ENCODE assay signal across 24 cellular contexts in genomic region chr20:59794555-59794954, GRCh38.
"Had no signal": no experiment of that assay in that cellular context is flagged by ENCODE, and none has a peak within 500 bp of the region (broad histone marks: within the 10 kb centered on the region; RNA-seq: fewer than 3 reads in every experiment).

No MANE protein-coding gene starts in this region.

- ATAC-seq: activated T-cell treated with anti-CD3 and anti-CD28 coated beads, Interleukin-2, amount 50 U/mL, for 4 hours; activated T-helper 17 cell treated with anti-CD3 and anti-CD28 coated beads, Interleukin-2, amount 50 U/mL, for 72 hours; body of pancreas; effector memory CD8-positive, alpha-beta T cell had no signal

- H3K9me3 ChIP-seq: body of pancreas had no signal

- H3K4me3 ChIP-seq: body of pancreas, esophagus squamous epithelium had no signal

- H3K4me1 ChIP-seq: body of pancreas, esophagus squamous epithelium had no signal

- DNase-seq: activated CD4-positive, alpha-beta memory T cell treated with anti-CD3 and anti-CD28 coated beads, Interleukin-2, amount 10 ng/mL, durations not matched to agents 7 days and 5 days; activated CD4-positive, alpha-beta T cell treated with anti-CD3 and anti-CD28 coated beads for 1 hour; activated CD4-positive, alpha-beta T cell treated with anti-CD3 and anti-CD28 coated beads for 4 hours; activated CD4-positive, alpha-beta T cell treated with anti-CD3 and anti-CD28 coated beads, Interleukin-2, amount 10 ng/mL, durations not matched to agents 7 days and 5 days; activated CD4-positive, alpha-beta T cell treated with anti-CD3 and anti-CD28 coated beads, Interleukin-2, amount 50 U/mL, for 4 hours; activated effector memory CD4-positive, alpha-beta T cell treated with Interleukin-2 at 50 U/mL for 16 hours; activated gamma-delta T cell treated with Interleukin-2 at 50 U/mL for 16 hours; activated naive CD4-positive, alpha-beta T cell treated with anti-CD3 and anti-CD28 coated beads, Interleukin-2, amount 50 U/mL, for 16 hours; activated naive CD4-positive, alpha-beta T cell treated with Interleukin-2 at 50 U/mL for 16 hours; activated T-cell treated with anti-CD3 and anti-CD28 coated beads, Interleukin-2, amount 50 U/mL, for 4 hours; amniotic stem cell; anterior cingulate cortex; body of pancreas; cortex of kidney; dermis blood vessel endothelial cell; effector CD4-positive, alpha-beta T cell; effector memory CD8-positive, alpha-beta T cell; esophagus squamous epithelium; foreskin fibroblast; head of caudate nucleus; T-helper 2 cell had no signal

- H3K27ac ChIP-seq: body of pancreas, epithelial cell of prostate, esophagus squamous epithelium had no signal

- FAIRE-seq: colon had no signal
